1 cellular context compared by ENCODE assay signal in the genomic region with DNA sequence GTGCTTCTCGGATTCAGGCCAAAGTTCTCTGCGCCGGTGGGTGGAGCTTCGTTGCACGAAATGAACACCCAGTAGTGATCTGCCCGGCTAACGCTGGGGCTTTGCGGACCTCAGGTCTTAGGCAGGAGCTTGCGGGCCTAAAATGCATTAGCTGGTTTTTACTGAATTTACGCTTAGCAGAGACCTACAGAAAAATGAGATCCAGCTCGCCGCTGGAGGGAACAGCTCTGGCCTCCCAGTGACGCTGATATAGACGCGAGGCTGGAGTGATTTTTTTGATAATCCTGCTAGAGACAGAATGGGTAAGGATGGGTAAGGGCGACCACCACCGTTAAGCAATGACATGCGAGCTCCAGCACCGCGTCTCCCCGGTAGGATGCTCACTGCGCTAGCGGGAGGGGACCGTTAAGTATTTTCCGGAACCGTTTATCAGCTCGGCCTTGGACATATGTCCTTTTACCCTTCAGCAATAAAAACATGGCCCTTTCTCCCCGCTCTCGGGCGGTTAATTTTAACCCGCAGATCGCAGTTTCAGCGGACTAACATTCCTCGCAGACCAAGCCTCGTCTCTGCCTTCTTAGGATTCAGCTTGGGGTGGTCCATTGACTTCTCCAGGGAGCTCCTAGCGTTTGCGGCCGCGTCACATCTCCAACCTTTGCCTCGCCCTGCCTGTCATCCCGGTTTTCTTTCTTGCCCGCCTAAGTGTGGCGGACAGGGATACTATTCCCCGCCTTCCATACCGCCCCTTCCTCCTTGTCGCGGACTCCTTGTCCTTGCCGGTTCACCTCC.
TF ChIP-seq lines count a peak whose summit lies in the region.

No MANE protein-coding gene starts in this region.

TF ChIP-seq in A549, 52 proteins besides CTCF, POLR2A, EP300 and RAD21:
- TF ChIP-seq RNF2 (IDR thresholded peaks at IDR 0.05; ENCODE audit: borderline replicate concordance, low read depth) (no peak), PHF8 (IDR thresholded peaks at IDR 0.05; ENCODE audit: borderline replicate concordance, low read depth) (peak; percentile 14; the same call in 1 of the 2 replicates)
